21 cellular contexts compared by ENCODE assay signal in genomic region chr11:27372159-27372558, GRCh38.
"Had no signal": no experiment of that assay in that cellular context is flagged by ENCODE, and none has a peak within 500 bp of the region (broad histone marks: within the 10 kb centered on the region; RNA-seq: fewer than 3 reads in every experiment).

No MANE protein-coding gene starts in this region.

- H3K27me3 ChIP-seq: Peyer's patch, SJSA1 had no signal

- H3K4me3 ChIP-seq: Peyer's patch, SJSA1 had no signal

- DNase-seq: activated CD4-positive, alpha-beta T cell treated with anti-CD3 and anti-CD28 coated beads for 4 hours; activated CD8-positive, alpha-beta memory T cell treated with anti-CD3 and anti-CD28 coated beads, Interleukin-2, amount 50 U/mL, for 4 hours; activated CD8-positive, alpha-beta T cell treated with anti-CD3 and anti-CD28 coated beads for 36 hours; activated gamma-delta T cell treated with Interleukin-2 at 50 U/mL for 16 hours; activated naive CD4-positive, alpha-beta T cell treated with anti-CD3 and anti-CD28 coated beads, Interleukin-2, amount 10 ng/mL, durations not matched to agents 7 days and 5 days; activated naive CD8-positive, alpha-beta T cell treated with anti-CD3 and anti-CD28 coated beads for 36 hours; activated T-cell treated with anti-CD3 and anti-CD28 coated beads, Interleukin-2, amount 50 U/mL, for 72 hours; MM.1S; NCI-H1105; NCI-H1436; NCI-H1694 treated with DMSO at 0.1 percent for 48 hours; NCI-H2029 treated with DMSO at 0.1 percent for 48 hours; NCI-H345; NCI-H510A; NCI-H82; Peyer's patch; Right ventricle myocardium superior; SW 1271; T-helper 9 cell had no signal

- H3K4me1 ChIP-seq: Peyer's patch, SJSA1 had no signal

- H3K27ac ChIP-seq: Peyer's patch, RWPE1, SJSA1 had no signal

- H3K9me3 ChIP-seq: Peyer's patch, SJSA1 had no signal
